ENCODE assay signal across 1 cellular context in genomic region chr3:66553714-66554113, GRCh38.
TF ChIP-seq lines count a peak whose summit lies in the region.

No MANE protein-coding gene starts in this region.

TF ChIP-seq in H1, 55 proteins besides CTCF, POLR2A, EP300 and RAD21:
- TF ChIP-seq POU5F1 (IDR thresholded peaks at IDR 0.05; ENCODE audit: low read depth, low read length) (no peak), SP2 (IDR thresholded peaks at IDR 0.05; ENCODE audit: low read length) (no peak), CREB1 (IDR thresholded peaks at IDR 0.05) (no peak), NANOG (IDR thresholded peaks at IDR 0.05; ENCODE audit: insufficient read depth, low read depth, low read length, poor library complexity, severe bottlenecking) (no peak), ATF3 (IDR thresholded peaks at IDR 0.05; ENCODE audit: insufficient read depth, low read depth, low read length) (no peak), CHD2 (IDR thresholded peaks at IDR 0.05; ENCODE audit: low read length) (no peak), NRF1 (IDR thresholded peaks at IDR 0.05; ENCODE audit: low read depth, low read length) (no peak), RBBP5 (IDR thresholded peaks at IDR 0.05; ENCODE audit: borderline replicate concordance, low read depth, low read length) (no peak), CTBP2 (IDR thresholded peaks at IDR 0.05; ENCODE audit: borderline replicate concordance, insufficient read depth, insufficient read length, low read length) (no peak), RNF2 (IDR thresholded peaks at IDR 0.05; ENCODE audit: borderline replicate concordance, low read depth, low read length, missing control alignments, poor library complexity, severe bottlenecking) (no peak)
